11 cellular contexts compared by ENCODE assay signal in the genomic region with DNA sequence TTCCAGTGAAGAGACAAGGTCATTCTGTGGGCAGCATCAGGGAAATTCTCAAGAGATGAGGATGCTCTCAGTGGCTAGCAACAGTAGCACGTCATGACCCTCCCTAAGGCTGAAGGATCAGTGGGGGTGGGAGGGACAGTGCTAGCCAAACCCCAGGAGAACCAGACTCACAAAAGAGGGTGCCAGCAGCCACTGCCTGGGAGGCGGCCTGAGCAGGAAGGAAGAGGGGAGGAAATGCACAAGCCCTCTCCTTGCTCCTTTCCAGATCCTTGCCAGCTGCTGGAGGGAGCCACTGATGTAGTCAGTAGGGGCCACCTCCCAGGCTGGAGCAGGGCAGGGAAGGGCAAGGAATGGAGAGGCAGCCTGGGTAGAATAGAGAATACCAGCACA.
DNase-seq lines count a peak whose midpoint lies in the region; ATAC-seq lines count a peak whose summit lies in the region.
"Had no signal": no experiment of that assay in that cellular context is flagged by ENCODE, and none has a peak within 500 bp of the region (broad histone marks: within the 10 kb centered on the region; RNA-seq: fewer than 3 reads in every experiment).

No MANE protein-coding gene starts in this region.

- 38% methylated on average over 2 of the region's 2 CpGs for WGBS in right cardiac atrium

- H3K27me3 ChIP-seq in right cardiac atrium (ENCODE audit: control insufficient read depth, insufficient read depth) (no peaks in the 10 kb centered on the region), skeletal muscle tissue (ENCODE audit: control insufficient read depth in 3 of 3, insufficient read depth in 3 of 3, low read length in 3 of 3) (no peaks in the 10 kb centered on the region)

- H3K27ac ChIP-seq in right cardiac atrium (ENCODE audit: low read length) (no peak overlapping the region), skeletal muscle tissue (ENCODE audit: low read depth, low read length) (peak overlapping the region; percentile 13)

- intact Hi-C loops in right cardiac atrium (cut with DNase I), result no loop called here

- DNase-seq in GM04503 (ENCODE audit: low read depth) (peak; percentile 93), amniotic stem cell (lab: John Stamatoyannopoulos, UW) (peak; percentile 27), right cardiac atrium (no peak), RKO (ENCODE audit: low spot score) (no peak), NCI-H2227 treated with DMSO at 0.1 percent for 48 hours (lab: John Stamatoyannopoulos, UW) (no peak)
- DNase-seq in activated naive CD4-positive, alpha-beta T cell treated with Interleukin-2 at 50 U/mL for 16 hours, result no peak
- DNase-seq: effector CD8-positive, alpha-beta T cell; KBM-7 had no signal

- H3K36me3 ChIP-seq in skeletal muscle tissue (ENCODE audit: control insufficient read depth in 3 of 3, insufficient read depth in 3 of 3, low read length in 3 of 3), result no peaks in the 10 kb centered on the region

- H3K4me1 ChIP-seq in right cardiac atrium (ENCODE audit: control insufficient read depth, insufficient read depth, low read length), result peaks cover 6% of the 10 kb centered on the region
- H3K4me1 ChIP-seq in skeletal muscle tissue (ENCODE audit: control insufficient read depth in 3 of 3, insufficient read depth in 3 of 3, low read length in 3 of 3), result peaks cover 27 to 40% (median 30%) of the 10 kb centered on the region in 3 donors

- no peak overlapping the region for H3K9ac ChIP-seq in skeletal muscle tissue (ENCODE audit: low read depth in 1 of 3, low read length in 3 of 3)

- H3K9me3 ChIP-seq in right cardiac atrium (ENCODE audit: control insufficient read depth, low read length), result no peaks in the 10 kb centered on the region
- H3K9me3 ChIP-seq in skeletal muscle tissue (ENCODE audit: control insufficient read depth in 3 of 3, low read length in 3 of 3), result no peaks in the 10 kb centered on the region

- ATAC-seq in right cardiac atrium (peak; percentile 13 to 32), HG03460 (IDR thresholded peaks at IDR 0.05; ENCODE audit: unreplicated experiment) (no peak)
- ATAC-seq: stimulated activated memory B cell treated with anti-CD40 and anti-IgM and Interleukin-4, amounts not matched to agents 10 μg/mL and 1 μg/mL and 100 μg/mL, for 72 hours had no signal

- H3K4me3 ChIP-seq in right cardiac atrium (ENCODE audit: low read length) (no peak overlapping the region), skeletal muscle tissue (ENCODE audit: low read length in 3 of 3) (no peak overlapping the region)

Comparison
In these comparisons a context has a peak if more than half of its experiments do, and no peak if none do; other contexts are left out.
1. DNase-seq: peak in GM04503 (single experiment) and amniotic stem cell (single experiment); none in right cardiac atrium (0 of 3), RKO (single experiment), activated naive CD4-positive, alpha-beta T cell treated with Interleukin-2 at 50 U/mL for 16 hours (single experiment) and NCI-H2227 treated with DMSO at 0.1 percent for 48 hours (single experiment).